8 cellular contexts compared by ENCODE assay signal in the genomic region with DNA sequence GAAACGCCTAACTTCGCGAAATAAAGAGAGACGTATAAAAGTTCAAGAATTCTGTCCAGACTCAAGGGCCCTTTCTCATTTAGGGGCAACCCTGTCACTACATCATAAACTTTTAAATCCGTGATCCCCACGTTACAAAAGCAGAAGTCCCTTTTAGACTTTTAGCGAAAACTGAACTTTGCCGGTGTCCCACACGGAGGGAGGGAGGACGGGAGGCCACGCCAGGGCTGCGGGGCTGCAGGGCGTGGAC. TPM values are rescaled to one million over a fixed set of nuclear protein-coding genes. Genes with fewer than 3 reads are reported as not detected.
DNase-seq lines count a peak whose midpoint lies in the region; ATAC-seq and TF ChIP-seq lines count a peak whose summit lies in the region.

No MANE protein-coding gene starts in this region.

- no peak for TF ChIP-seq POLR2A in esophagus muscularis mucosa (IDR thresholded peaks at IDR 0.05; ENCODE audit: low read depth)

- H3K27me3 Mint-ChIP-seq in activated naive CD4-positive, alpha-beta T cell treated with anti-CD3 and anti-CD28 coated beads, Interleukin-2, amount 10 ng/mL, durations not matched to agents 7 days and 5 days: peaks cover 53% of the 10 kb centered on the region

- H3K27me3 ChIP-seq in Panc1 (ENCODE audit: control insufficient read depth, insufficient read depth, low read length) (peaks cover 2% of the 10 kb centered on the region; the same call in 1 of the 2 replicates), esophagus muscularis mucosa (peaks cover 0 to 42% (median 8%) of the 10 kb centered on the region in 4 donors)

- TF ChIP-seq EP300 in esophagus muscularis mucosa (IDR thresholded peaks at IDR 0.05): no peak

- no peak for DNase-seq in activated naive CD4-positive, alpha-beta T cell treated with anti-CD3 and anti-CD28 coated beads, Interleukin-2, amount 10 ng/mL, durations not matched to agents 7 days and 5 days
- DNase-seq in activated naive CD4-positive, alpha-beta T cell treated with anti-CD3 and anti-CD28 coated beads, Interleukin-2, amount 50 U/mL, for 72 hours (ENCODE audit: low spot score in 2 of 2): no peak
- DNase-seq in Panc1 (ENCODE audit: low read depth, low spot score) (no peak), esophagus muscularis mucosa (ENCODE audit: extremely low spot score) (no peak), retinal pigment epithelial cell (ENCODE audit: low read depth) (no peak), C1 segment of cervical spinal cord (lab: John Stamatoyannopoulos, UW) (no peak), dermis blood vessel endothelial cell (no peak)

- peak overlapping the region; percentile 71 for H3K27ac ChIP-seq in Panc1 (ENCODE audit: low read length)
- H3K27ac ChIP-seq in esophagus muscularis mucosa (replicated peaks in 1 of 4): peak overlapping the region; percentile 54 to 68 (median 62)

- 2% methylated on average over 13 of the region's 13 CpGs for WGBS in esophagus muscularis mucosa

- peaks cover 49% of the 10 kb centered on the region for H3K4me1 Mint-ChIP-seq in activated naive CD4-positive, alpha-beta T cell treated with anti-CD3 and anti-CD28 coated beads, Interleukin-2, amount 10 ng/mL, durations not matched to agents 7 days and 5 days

- POLR2A ChIA-PET in Panc1 (lab: Charles Lee): interaction anchor here (0.7 kb wide), 1 partner anchor 57 kb away, joined by 8 read pairs; no protein-coding TSS in a partner anchor

- H3K36me3 ChIP-seq in Panc1 (ENCODE audit: control insufficient read depth, insufficient read depth, low read length) (no peaks in the 10 kb centered on the region), esophagus muscularis mucosa (no peaks in the 10 kb centered on the region)

- H3K36me3 Mint-ChIP-seq in activated naive CD4-positive, alpha-beta T cell treated with anti-CD3 and anti-CD28 coated beads, Interleukin-2, amount 10 ng/mL, durations not matched to agents 7 days and 5 days: no peaks in the 10 kb centered on the region
- H3K36me3 Mint-ChIP-seq in activated naive CD4-positive, alpha-beta T cell treated with anti-CD3 and anti-CD28 coated beads, Interleukin-2, amount 50 U/mL, for 72 hours: peaks cover 5 to 13% of the 10 kb centered on the region in 2 donors

- peak overlapping the region; percentile 24 for H3K27ac Mint-ChIP-seq in activated naive CD4-positive, alpha-beta T cell treated with anti-CD3 and anti-CD28 coated beads, Interleukin-2, amount 10 ng/mL, durations not matched to agents 7 days and 5 days
- H3K27ac Mint-ChIP-seq in activated naive CD4-positive, alpha-beta T cell treated with anti-CD3 and anti-CD28 coated beads, Interleukin-2, amount 50 U/mL, for 72 hours: peak overlapping the region in 1 of 2 donors; percentile 27

- intact Hi-C loops in Panc1 (cut with micrococcal nuclease; ENCODE audit: unreplicated experiment) (loop anchor here (5.0 kb wide), 1 partner anchor 52 kb away; no protein-coding TSS in a partner anchor), esophagus muscularis mucosa (cut with DNase I) (no loop called here)

- H3K4me1 ChIP-seq in Panc1 (ENCODE audit: control insufficient read depth, insufficient read depth, low read length) (peaks cover 12% of the 10 kb centered on the region; the same call in 1 of the 2 replicates), esophagus muscularis mucosa (peaks cover 6 to 30% (median 22%) of the 10 kb centered on the region in 4 donors)

- ATAC-seq in activated naive CD4-positive, alpha-beta T cell treated with anti-CD3 and anti-CD28 coated beads, Interleukin-2, amount 50 U/mL, for 72 hours: no peak
- ATAC-seq in Panc1 (no peak), GM21367 (IDR thresholded peaks at IDR 0.05; ENCODE audit: unreplicated experiment) (no peak)

- TF ChIP-seq CTCF in Panc1 (IDR thresholded peaks at IDR 0.05) (no peak), esophagus muscularis mucosa (IDR thresholded peaks at IDR 0.05) (no peak), retinal pigment epithelial cell (conservative IDR thresholded peaks at IDR 0.05; ENCODE audit: low read depth, low read length) (no peak)

- in situ Hi-C loops in Panc1 (cut with HindIII; ENCODE audit: low pct_unique_long_range_greater_than_20kb, low sequenced_read_pairs): no loop called here

- H3K9me3 ChIP-seq in Panc1 (ENCODE audit: control insufficient read depth, insufficient read depth, low read depth, low read length) (no peaks in the 10 kb centered on the region), esophagus muscularis mucosa (no peaks in the 10 kb centered on the region)

- H3K4me3 Mint-ChIP-seq in activated naive CD4-positive, alpha-beta T cell treated with anti-CD3 and anti-CD28 coated beads, Interleukin-2, amount 10 ng/mL, durations not matched to agents 7 days and 5 days: peak overlapping the region; percentile 77

- BruUV-seq in Panc1 (replicated peaks; lab: Mats Ljungman, UMichigan): no TSS peak

- no peaks in the 10 kb centered on the region for H3K9me3 Mint-ChIP-seq in activated naive CD4-positive, alpha-beta T cell treated with anti-CD3 and anti-CD28 coated beads, Interleukin-2, amount 10 ng/mL, durations not matched to agents 7 days and 5 days
- H3K9me3 Mint-ChIP-seq in activated naive CD4-positive, alpha-beta T cell treated with anti-CD3 and anti-CD28 coated beads, Interleukin-2, amount 50 U/mL, for 72 hours: no peaks in the 10 kb centered on the region

- CTCF ChIA-PET in activated naive CD4-positive, alpha-beta T cell treated with anti-CD3 and anti-CD28 coated beads, Interleukin-2, amount 10 ng/mL, durations not matched to agents 7 days and 5 days (lab: Charles Lee): interaction anchor here (1.3 to 7.5 kb wide), 3 partner anchors 11 to 98 kb away, joined by 3 to 54 read pairs (median 3); no protein-coding TSS in a partner anchor
- CTCF ChIA-PET in Panc1 (lab: Charles Lee): interaction anchor here (0.6 to 1.2 kb wide), 2 partner anchors 11 to 59 kb away, joined by 3 to 5 read pairs; no protein-coding TSS in a partner anchor

- H3K4me3 ChIP-seq in Panc1 (ENCODE audit: low read depth in 2 of 2, low read length in 2 of 2) (peak overlapping the region; percentile 83 to 91), esophagus muscularis mucosa (peak overlapping the region; percentile 60 to 68 (median 64)), retinal pigment epithelial cell (ENCODE audit: low read length) (peak overlapping the region; percentile 55)

RNA-seq across cellular contexts. Expression of gene F2R, which starts 0.5 kb away (rescaled TPM):
- 1 to 10 TPM in 1 of 2 donors, under 1 TPM in 1; 0.89 to 5.8 TPM for total RNA-seq in activated naive CD4-positive, alpha-beta T cell treated with anti-CD3 and anti-CD28 coated beads, Interleukin-2, amount 50 U/mL, for 72 hours
- total RNA-seq in Panc1 (2021; ENCODE audit: unreplicated experiment) (26.0 TPM), esophagus muscularis mucosa (10 to 100 TPM; 12.1 to 14.1 (median 13.9) TPM), dermis blood vessel endothelial cell (99.4 and 122 TPM in 2 replicates)
- polyA plus RNA-seq in Panc1 (2012; ENCODE audit: insufficient read length): 21.1 TPM
